In the genomic region with DNA sequence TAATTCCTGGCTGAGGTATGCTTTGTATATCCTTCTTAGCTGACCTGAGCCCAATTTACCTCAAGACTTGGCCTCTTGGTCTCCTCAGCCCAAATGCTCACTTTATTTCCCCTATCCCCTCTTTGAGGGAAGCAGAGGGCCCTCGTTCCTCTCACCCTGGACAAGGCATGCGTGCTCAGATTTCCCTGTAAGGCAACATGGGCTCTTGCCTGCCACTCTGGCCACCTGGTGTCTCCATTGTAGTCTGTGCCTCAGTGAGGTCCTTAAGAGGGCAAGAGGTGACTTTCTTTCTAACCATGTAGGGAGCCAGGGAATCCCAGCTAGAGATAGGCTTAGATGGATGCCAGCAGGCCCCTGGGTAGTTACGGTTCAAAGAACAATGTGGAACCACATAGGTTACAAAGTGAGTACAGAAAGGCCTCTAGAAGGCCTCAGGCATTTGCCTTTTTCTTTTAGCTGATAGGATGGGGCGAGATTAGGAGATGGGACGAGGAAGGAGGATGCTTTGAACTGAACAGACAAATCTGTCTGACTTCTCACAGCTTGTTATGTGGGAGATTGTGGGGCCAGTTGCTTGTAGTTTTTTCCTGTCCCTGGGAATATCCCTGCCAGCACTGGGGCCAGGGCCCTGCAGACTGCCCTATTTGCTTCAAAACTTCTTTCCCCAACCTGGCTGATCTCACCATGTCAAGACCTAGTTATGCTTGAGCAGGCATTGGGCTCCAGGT, we compare ENCODE assay signal across 8 cellular contexts. TPM values are rescaled to one million over a fixed set of nuclear protein-coding genes. Genes with fewer than 3 reads are reported as not detected.
DNase-seq lines count a peak whose midpoint lies in the region; ATAC-seq, FAIRE-seq and TF ChIP-seq lines count a peak whose summit lies in the region.

No MANE protein-coding gene starts in this region.

- no peak for ATAC-seq in GM21737 (IDR thresholded peaks at IDR 0.05; ENCODE audit: unreplicated experiment)
- no peak for ATAC-seq in HG03469 (IDR thresholded peaks at IDR 0.05; ENCODE audit: unreplicated experiment)
- ATAC-seq in GM19467 (IDR thresholded peaks at IDR 0.05; ENCODE audit: unreplicated experiment): no peak

- FAIRE-seq in bronchial epithelial cell (lab: Jason Lieb, UNC): no peak

- H3K27ac ChIP-seq in HUES6 (ENCODE audit: low read depth, low read length): peak overlapping the region; percentile 41

- H3K27me3 ChIP-seq in HUES6 (ENCODE audit: control insufficient read depth, insufficient read depth, low read length) (no peaks in the 10 kb centered on the region), bronchial epithelial cell (ENCODE audit: control insufficient read depth, insufficient read depth, low read length) (no peaks in the 10 kb centered on the region), mucosa of stomach (ENCODE audit: control insufficient read depth, insufficient read depth, low read length) (no peaks in the 10 kb centered on the region)

- DNase-seq in ACHN: peak; percentile 3
- DNase-seq in bronchial epithelial cell (ENCODE audit: low read depth): no peak
- no peak for DNase-seq in T-helper 9 cell

- H3K4me3 ChIP-seq in HUES6 (ENCODE audit: low read depth, low read length) (peak overlapping the region; percentile 92), bronchial epithelial cell (ENCODE audit: low read depth, low read length) (peak overlapping the region; percentile 69), mucosa of stomach (ENCODE audit: low read length) (peak overlapping the region; percentile 71)

- peaks cover 13% of the 10 kb centered on the region for H3K4me1 ChIP-seq in HUES6 (ENCODE audit: control insufficient read depth, insufficient read depth, low read length)
- H3K4me1 ChIP-seq in mucosa of stomach (ENCODE audit: control insufficient read depth, insufficient read depth, low read length): peaks cover 22% of the 10 kb centered on the region

- in situ Hi-C loops in ACHN (cut with HindIII; ENCODE audit: low pct_ligation_motif_present, low pct_unique_long_range_greater_than_20kb, low sequenced_read_pairs): no loop called here

- H3K9ac ChIP-seq in HUES6 (ENCODE audit: low read length) (peak overlapping the region; percentile 76), mucosa of stomach (ENCODE audit: low read length) (peak overlapping the region; percentile 99)

- TF ChIP-seq CTCF in bronchial epithelial cell (IDR thresholded peaks at IDR 0.05; ENCODE audit: insufficient read depth, low read length, severe bottlenecking): no peak

- peaks cover 3% of the 10 kb centered on the region for H3K36me3 ChIP-seq in HUES6 (ENCODE audit: control insufficient read depth, insufficient read depth, low read length)
- no peaks in the 10 kb centered on the region for H3K36me3 ChIP-seq in bronchial epithelial cell (ENCODE audit: control insufficient read depth, insufficient read depth, low read length)
- no peaks in the 10 kb centered on the region for H3K36me3 ChIP-seq in mucosa of stomach (ENCODE audit: control insufficient read depth, insufficient read depth, low read length)

- H3K9me3 ChIP-seq in HUES6 (ENCODE audit: control insufficient read depth, insufficient read depth, low read depth, low read length) (no peaks in the 10 kb centered on the region), mucosa of stomach (ENCODE audit: control insufficient read depth, low read length) (no peaks in the 10 kb centered on the region)

RNA-seq across cellular contexts. Expression of a gene that starts 1.1 kb away (rescaled TPM):
- total RNA-seq in bronchial epithelial cell: 26.5 and 28.7 TPM in 2 replicates

RNA-seq across cellular contexts. Expression of a gene that starts 9.7 kb away (rescaled TPM):
- total RNA-seq in bronchial epithelial cell: 1.6 and 2.2 TPM in 2 replicates
